ENCODE assay signal across 13 cellular contexts in the genomic region with DNA sequence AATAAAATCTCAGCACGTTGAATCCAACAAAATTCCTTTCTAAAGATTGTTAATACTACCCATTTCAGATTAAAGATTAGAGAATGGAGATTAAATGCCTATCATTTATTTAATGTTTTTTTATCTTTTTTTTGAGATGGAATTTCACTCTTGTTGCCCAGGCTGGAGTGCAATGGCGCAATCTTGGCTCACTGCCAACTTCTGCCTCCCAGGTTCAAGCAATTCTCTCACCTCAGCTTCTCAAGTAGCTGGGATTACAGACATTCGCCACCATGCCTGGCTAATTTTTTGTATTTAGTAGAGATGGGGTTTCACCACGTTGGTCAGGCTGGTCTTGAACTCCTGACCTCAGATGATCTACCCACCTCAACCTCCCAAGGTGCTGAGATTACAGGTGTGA. TPM values are rescaled to one million over a fixed set of nuclear protein-coding genes. Genes with fewer than 3 reads are reported as not detected.
A peak's percentile ranks its signal among the peaks of the same experiment; 100 is the strongest.
DNase-seq lines count a peak whose midpoint lies in the region; ATAC-seq, FAIRE-seq and TF ChIP-seq lines count a peak whose summit lies in the region.
"Not testable (repeated sequence)": the region's sequence is repeated elsewhere in the genome, so short reads cannot be mapped to it uniquely, and the experiment has no call there.
"Had no signal": no experiment of that assay in that cellular context is flagged by ENCODE, and none has a peak within 500 bp of the region (broad histone marks: within the 10 kb centered on the region; RNA-seq: fewer than 3 reads in every experiment).

No MANE protein-coding gene starts in this region.

- H3K36me3 Mint-ChIP-seq in CD4-positive, alpha-beta T cell (ENCODE audit: low read depth); activated T-helper 17 cell treated with anti-CD3 and anti-CD28 coated beads, Interleukin-2, amount 50 U/mL, for 72 hours (ENCODE audit: low read depth); MCF 10A (ENCODE audit: insufficient read depth, unreplicated experiment): not testable (repeated sequence)

- not testable (repeated sequence) for FAIRE-seq in HepG2 (lab: Jason Lieb, UNC)

- H3K4me1 ChIP-seq in SK-N-SH (ENCODE audit: control insufficient read depth in 1 of 2, insufficient read depth in 2 of 2, low read depth in 1 of 2, low read length in 1 of 2); HepG2 (ENCODE audit: insufficient read depth, low read length): not testable (repeated sequence)

- WGBS in SK-N-SH (ENCODE audit: low lambda C conversion rate), result 55% methylated on average over 4 of the region's 4 CpGs
- 10% methylated on average over 4 of the region's 4 CpGs for WGBS in HepG2 (ENCODE audit: low lambda C conversion rate)

- not testable (repeated sequence) for TF ChIP-seq POLR2A in NB4 (IDR thresholded peaks at IDR 0.05; ENCODE audit: extremely low read depth, insufficient read length); HepG2 (IDR thresholded peaks at IDR 0.05; ENCODE audit: insufficient read depth in 1 of 2, low read depth in 2 of 2, low read length in 2 of 2)

- H3K9me3 Mint-ChIP-seq in CD4-positive, alpha-beta T cell; activated T-helper 17 cell treated with anti-CD3 and anti-CD28 coated beads, Interleukin-2, amount 50 U/mL, for 72 hours; MCF 10A (ENCODE audit: unreplicated experiment): not testable (repeated sequence)

- POLR2A ChIA-PET in CD4-positive, alpha-beta T cell (lab: Charles Lee); SK-N-SH (lab: Yijun Ruan, JAX); MCF 10A (lab: Yijun Ruan, JAX); HepG2 (lab: Yijun Ruan, JAX): not testable (repeated sequence)

- H4K20me1 ChIP-seq in SK-N-SH (ENCODE audit: insufficient read depth); HepG2 (ENCODE audit: insufficient read depth, low read length): not testable (repeated sequence)

- not testable (repeated sequence) for H3K36me3 ChIP-seq in SK-N-SH (replicated peaks in 1 of 2; ENCODE audit: control insufficient read depth in 1 of 2, insufficient read depth in 2 of 2, low read length in 1 of 2); HepG2 (replicated peaks in 1 of 2; ENCODE audit: control insufficient read depth in 1 of 2, insufficient read depth in 2 of 2, low read length in 2 of 2)

- H3K27ac ChIP-seq in CD4-positive, alpha-beta T cell (ENCODE audit: low read depth, low read length); SK-N-SH (ENCODE audit: low read depth in 2 of 2, low read length in 1 of 2); HepG2 (ENCODE audit: extremely low read length, insufficient read depth, low read length): not testable (repeated sequence)

- H3K4me3 Mint-ChIP-seq in CD4-positive, alpha-beta T cell, result peak overlapping the region; percentile 36
- H3K4me3 Mint-ChIP-seq in activated T-helper 17 cell treated with anti-CD3 and anti-CD28 coated beads, Interleukin-2, amount 50 U/mL, for 72 hours, result peak overlapping the region; percentile 71
- not testable (repeated sequence) for H3K4me3 Mint-ChIP-seq in MCF 10A (ENCODE audit: unreplicated experiment)

- peak overlapping the region; percentile 60 for H3K27ac Mint-ChIP-seq in CD4-positive, alpha-beta T cell
- H3K27ac Mint-ChIP-seq in activated T-helper 17 cell treated with anti-CD3 and anti-CD28 coated beads, Interleukin-2, amount 50 U/mL, for 72 hours, result peak overlapping the region; percentile 83
- H3K27ac Mint-ChIP-seq in MCF 10A (ENCODE audit: low read depth, unreplicated experiment), result not testable (repeated sequence)

- peaks cover 27% of the 10 kb centered on the region for H3K4me1 Mint-ChIP-seq in CD4-positive, alpha-beta T cell (ENCODE audit: low read depth)
- H3K4me1 Mint-ChIP-seq in activated T-helper 17 cell treated with anti-CD3 and anti-CD28 coated beads, Interleukin-2, amount 50 U/mL, for 72 hours, result peaks cover 12% of the 10 kb centered on the region
- not testable (repeated sequence) for H3K4me1 Mint-ChIP-seq in MCF 10A (ENCODE audit: insufficient read depth, unreplicated experiment)

- in situ Hi-C loops in HepG2 (cut with HindIII; ENCODE audit: extremely low pct_ligation_motif_present, low pct_unique_long_range_greater_than_20kb), result not testable (repeated sequence)

- intact Hi-C loops in CD4-positive, alpha-beta T cell (cut with DNase I, micrococcal nuclease); MCF 10A (cut with micrococcal nuclease); HepG2 (cut with micrococcal nuclease; ENCODE audit: unreplicated experiment): not testable (repeated sequence)

- not testable (repeated sequence) for DNase-seq in CD4-positive, alpha-beta T cell; SK-N-SH; HepG2 (ENCODE audit: low spot score)
- DNase-seq in HT-29 (ENCODE audit: low spot score), result peak; percentile 12
- peak; percentile 17 for DNase-seq in NB4 (ENCODE audit: low read depth)
- DNase-seq in NCI-H748 (lab: John Stamatoyannopoulos, UW; ENCODE audit: unreplicated experiment), result peak; percentile 9
- peak; percentile 61 for DNase-seq in MCF 10A (ENCODE audit: unreplicated experiment)

- not testable (repeated sequence) for H3K9ac ChIP-seq in SK-N-SH; HepG2 (ENCODE audit: insufficient read depth, low read depth, low read length)

- not testable (repeated sequence) for TF ChIP-seq RAD21 in SK-N-SH (IDR thresholded peaks at IDR 0.05; ENCODE audit: low read length); HepG2 (CRISPR knock-in tag; IDR thresholded peaks at IDR 0.05)

- H3K4me3 ChIP-seq in NB4 (ENCODE audit: low read depth, low read length); SK-N-SH (ENCODE audit: low read depth in 2 of 2, low read length in 1 of 2); HepG2 (replicated peaks in 1 of 3; ENCODE audit: insufficient read depth in 1 of 3, low read depth in 2 of 3, low read length in 3 of 3): not testable (repeated sequence)

- TF ChIP-seq CTCF in CD4-positive, alpha-beta T cell (IDR thresholded peaks at IDR 0.05); NB4 (IDR thresholded peaks at IDR 0.05; ENCODE audit: low read depth, low read length); SK-N-SH (IDR thresholded peaks at IDR 0.05); MCF 10A (IDR thresholded peaks at IDR 0.05; ENCODE audit: unreplicated experiment); HepG2 (CRISPR knock-in tag; IDR thresholded peaks at IDR 0.05): not testable (repeated sequence)

- not testable (repeated sequence) for H3K4me2 ChIP-seq in SK-N-SH; HepG2 (ENCODE audit: low read depth, low read length)

- not testable (repeated sequence) for H3K9me2 ChIP-seq in SK-N-SH

- TF ChIP-seq EP300 in SK-N-SH (IDR thresholded peaks at IDR 0.05; ENCODE audit: borderline replicate concordance in 1 of 2, low read depth in 1 of 2, low read length in 1 of 2); HepG2 (IDR thresholded peaks at IDR 0.05; ENCODE audit: low read depth in 2 of 2, low read length in 2 of 2); HepG2 (CRISPR knock-in tag; IDR thresholded peaks at IDR 0.05; ENCODE audit: borderline replicate concordance): not testable (repeated sequence)

- CTCF ChIA-PET in CD4-positive, alpha-beta T cell (lab: Charles Lee); SK-N-SH (lab: Yijun Ruan, JAX); HepG2 (lab: Yijun Ruan, JAX; ENCODE audit: low intra/inter-chr PET ratio, low total read pairs): not testable (repeated sequence)
- CTCF ChIA-PET in MCF 10A (lab: Yijun Ruan, JAX), result interaction anchor here (0.6 kb wide), 1 partner anchor 541 kb away, joined by 4 read pairs; no protein-coding TSS in a partner anchor

- not testable (repeated sequence) for H3K9me3 ChIP-seq in CD4-positive, alpha-beta T cell (ENCODE audit: control insufficient read depth, low read length); SK-N-SH; HepG2 (ENCODE audit: low read length)

- not testable (repeated sequence) for H2AFZ ChIP-seq in SK-N-SH (ENCODE audit: low read depth); HepG2 (ENCODE audit: low read length)

- not testable (repeated sequence) for BruUV-seq in MCF 10A (replicated peaks; lab: Mats Ljungman, UMichigan); HepG2 (replicated peaks; lab: Mats Ljungman, UMichigan)

- not testable (repeated sequence) for H3K27me3 Mint-ChIP-seq in CD4-positive, alpha-beta T cell; activated T-helper 17 cell treated with anti-CD3 and anti-CD28 coated beads, Interleukin-2, amount 50 U/mL, for 72 hours; MCF 10A (ENCODE audit: insufficient read depth, unreplicated experiment)

- ATAC-seq in CD4-positive, alpha-beta T cell (ENCODE audit: poor library complexity); activated T-helper 17 cell treated with anti-CD3 and anti-CD28 coated beads, Interleukin-2, amount 50 U/mL, for 72 hours (replicated peaks); HepG2: not testable (repeated sequence)

- H3K79me2 ChIP-seq in SK-N-SH (ENCODE audit: insufficient read depth); HepG2 (ENCODE audit: insufficient read depth, low read length): not testable (repeated sequence)

- not testable (repeated sequence) for H3K27me3 ChIP-seq in CD4-positive, alpha-beta T cell (ENCODE audit: control insufficient read depth, insufficient read depth, low read length); SK-N-SH (ENCODE audit: insufficient read depth); HepG2 (ENCODE audit: control insufficient read depth in 1 of 2, insufficient read depth in 2 of 2, low read length in 2 of 2)

- H3F3A ChIP-seq in SK-N-SH (replicated peaks; ENCODE audit: insufficient read depth), result not testable (repeated sequence)

RNA-seq across cellular contexts. Expression of a gene that starts 2.4 kb away (rescaled TPM):
- 1 to 10 TPM; 2.2 to 2.5 TPM for total RNA-seq in CD4-positive, alpha-beta T cell
- not detected in 2 replicates for total RNA-seq in HT-29 (2014; rRNA removed; shearing (Covaris generic))
- polyA plus RNA-seq in SK-N-SH (2012; rRNA removed) (not detected in 2 replicates), HepG2 (2011; rRNA removed) (not detected in 2 replicates)
- polyA plus RNA-seq in SK-N-SH (2012; cell fraction: cytosol; rRNA removed), result not detected in 2 replicates
- not detected in 2 replicates for polyA plus RNA-seq in SK-N-SH (2012; cell fraction: nucleus; rRNA removed)
- total RNA-seq in activated T-helper 17 cell treated with anti-CD3 and anti-CD28 coated beads, Interleukin-2, amount 50 U/mL, for 72 hours, result under 1 TPM; 0.90 to 0.97 TPM
- total RNA-seq in MCF 10A (2022) (not detected in 2 replicates), HepG2 (2016; rRNA removed; fragmentation: Illumina TruSeq; extraction: Trizol) (not detected in 2 replicates)
- not detected in 2 replicates for total RNA-seq in HepG2 (2016; cell fraction: cytosol; rRNA removed; fragmentation: Illumina TruSeq; extraction: Trizol; ENCODE audit: low read depth)
- total RNA-seq in HepG2 (2016; cell fraction: insoluble cytoplasmic fraction; rRNA removed; fragmentation: Illumina TruSeq; extraction: Trizol), result not detected in 2 replicates
- not detected in 2 replicates for total RNA-seq in HepG2 (2016; cell fraction: membrane; rRNA removed; fragmentation: Illumina TruSeq; extraction: Trizol)
- not detected in 2 replicates for total RNA-seq in HepG2 (2016; cell fraction: nucleus; rRNA removed; fragmentation: Illumina TruSeq; extraction: Trizol)
- polyA plus RNA-seq in HepG2 (2011; cell fraction: cytosol; rRNA removed), result not detected in 2 replicates
- not detected in 2 replicates for polyA plus RNA-seq in HepG2 (2011; cell fraction: nucleus; rRNA removed)
- polyA plus RNA-seq in HepG2 (2012), result not detected in 2 replicates
- polyA plus RNA-seq in HepG2 (2016; cell fraction: cytosol; fragmentation: Illumina TruSeq; extraction: Trizol; ENCODE audit: low read depth), result not detected in 2 replicates
- polyA plus RNA-seq in HepG2 (2016; cell fraction: insoluble cytoplasmic fraction; fragmentation: Illumina TruSeq; extraction: Trizol; ENCODE audit: low read depth), result not detected in 2 replicates
- polyA plus RNA-seq in HepG2 (2016; cell fraction: membrane; fragmentation: Illumina TruSeq; extraction: Trizol; ENCODE audit: low read depth), result not detected in 2 replicates
- not detected in 2 replicates for polyA plus RNA-seq in HepG2 (2016; cell fraction: nucleus; fragmentation: Illumina TruSeq; extraction: Trizol; ENCODE audit: insufficient read depth, low read depth)
- not detected in 2 replicates for polyA minus RNA-seq in HepG2 (2011; rRNA and poly(A)+ RNA removed; ENCODE audit: low replicate concordance)
- not detected in 2 replicates for polyA minus RNA-seq in HepG2 (2011; cell fraction: cytosol; rRNA and poly(A)+ RNA removed)
- not detected in 2 replicates for polyA minus RNA-seq in HepG2 (2011; cell fraction: nucleus; rRNA and poly(A)+ RNA removed)
- total RNA-seq: A673, Daoy, H4 had no signal

RNA-seq across cellular contexts. Expression of a gene that starts 22.5 kb away (rescaled TPM):
- under 1 TPM; 0.38 to 0.50 TPM for total RNA-seq in CD4-positive, alpha-beta T cell
- not detected in 2 replicates for total RNA-seq in HT-29 (2014; rRNA removed; shearing (Covaris generic))
- polyA plus RNA-seq in SK-N-SH (2012; rRNA removed), result not detected in 2 replicates
- not detected in 2 replicates for polyA plus RNA-seq in SK-N-SH (2012; cell fraction: cytosol; rRNA removed)
- polyA plus RNA-seq in SK-N-SH (2012; cell fraction: nucleus; rRNA removed), result not detected in 2 replicates
- total RNA-seq in activated T-helper 17 cell treated with anti-CD3 and anti-CD28 coated beads, Interleukin-2, amount 50 U/mL, for 72 hours, result 1 to 10 TPM in 1 of 2 donors, under 1 TPM in 1; 0.26 to 1.0 TPM
- not detected in 2 replicates for total RNA-seq in MCF 10A (2022)
- total RNA-seq in HepG2 (2016; rRNA removed; fragmentation: Illumina TruSeq; extraction: Trizol), result not detected in 2 replicates
- not detected in 2 replicates for total RNA-seq in HepG2 (2016; cell fraction: cytosol; rRNA removed; fragmentation: Illumina TruSeq; extraction: Trizol; ENCODE audit: low read depth)
- not detected in 2 replicates for total RNA-seq in HepG2 (2016; cell fraction: insoluble cytoplasmic fraction; rRNA removed; fragmentation: Illumina TruSeq; extraction: Trizol)
- total RNA-seq in HepG2 (2016; cell fraction: membrane; rRNA removed; fragmentation: Illumina TruSeq; extraction: Trizol), result not detected in 2 replicates
- not detected in 2 replicates for total RNA-seq in HepG2 (2016; cell fraction: nucleus; rRNA removed; fragmentation: Illumina TruSeq; extraction: Trizol)
- not detected in 2 replicates for polyA plus RNA-seq in HepG2 (2011; rRNA removed)
- polyA plus RNA-seq in HepG2 (2011; cell fraction: cytosol; rRNA removed), result not detected in 2 replicates
- polyA plus RNA-seq in HepG2 (2011; cell fraction: nucleus; rRNA removed), result not detected in 2 replicates
- not detected in 2 replicates for polyA plus RNA-seq in HepG2 (2012)
- not detected in 2 replicates for polyA plus RNA-seq in HepG2 (2016; cell fraction: cytosol; fragmentation: Illumina TruSeq; extraction: Trizol; ENCODE audit: low read depth)
- not detected in 2 replicates for polyA plus RNA-seq in HepG2 (2016; cell fraction: insoluble cytoplasmic fraction; fragmentation: Illumina TruSeq; extraction: Trizol; ENCODE audit: low read depth)
- polyA plus RNA-seq in HepG2 (2016; cell fraction: membrane; fragmentation: Illumina TruSeq; extraction: Trizol; ENCODE audit: low read depth), result not detected in 2 replicates
- polyA plus RNA-seq in HepG2 (2016; cell fraction: nucleus; fragmentation: Illumina TruSeq; extraction: Trizol; ENCODE audit: insufficient read depth, low read depth), result not detected in 2 replicates
- not detected in 2 replicates for polyA minus RNA-seq in HepG2 (2011; rRNA and poly(A)+ RNA removed; ENCODE audit: low replicate concordance)
- not detected in 2 replicates for polyA minus RNA-seq in HepG2 (2011; cell fraction: cytosol; rRNA and poly(A)+ RNA removed)
- not detected in 2 replicates for polyA minus RNA-seq in HepG2 (2011; cell fraction: nucleus; rRNA and poly(A)+ RNA removed)
- total RNA-seq: A673, Daoy, H4 had no signal
- polyA plus RNA-seq: BJ, CD14-positive monocyte had no signal

RNA-seq across cellular contexts. Expression of a gene that starts 29.7 kb away (rescaled TPM):
- not detected for total RNA-seq in CD4-positive, alpha-beta T cell
- not detected in 2 replicates for total RNA-seq in HT-29 (2014; rRNA removed; shearing (Covaris generic))
- polyA plus RNA-seq in SK-N-SH (2012; rRNA removed), result not detected in 2 replicates
- not detected in 2 replicates for polyA plus RNA-seq in SK-N-SH (2012; cell fraction: cytosol; rRNA removed)
- polyA plus RNA-seq in SK-N-SH (2012; cell fraction: nucleus; rRNA removed), result 0.05 and 0.33 TPM in 2 replicates
- not detected for total RNA-seq in activated T-helper 17 cell treated with anti-CD3 and anti-CD28 coated beads, Interleukin-2, amount 50 U/mL, for 72 hours
- not detected in 2 replicates for total RNA-seq in MCF 10A (2022)
- total RNA-seq in HepG2 (2016; rRNA removed; fragmentation: Illumina TruSeq; extraction: Trizol), result not detected in 2 replicates
- total RNA-seq in HepG2 (2016; cell fraction: cytosol; rRNA removed; fragmentation: Illumina TruSeq; extraction: Trizol; ENCODE audit: low read depth), result not detected in 2 replicates
- total RNA-seq in HepG2 (2016; cell fraction: insoluble cytoplasmic fraction; rRNA removed; fragmentation: Illumina TruSeq; extraction: Trizol), result not detected in 2 replicates
- total RNA-seq in HepG2 (2016; cell fraction: membrane; rRNA removed; fragmentation: Illumina TruSeq; extraction: Trizol), result not detected in 2 replicates
- not detected in 2 replicates for total RNA-seq in HepG2 (2016; cell fraction: nucleus; rRNA removed; fragmentation: Illumina TruSeq; extraction: Trizol)
- polyA plus RNA-seq in HepG2 (2011; rRNA removed), result not detected in 2 replicates
- polyA plus RNA-seq in HepG2 (2011; cell fraction: cytosol; rRNA removed), result not detected in 2 replicates
- polyA plus RNA-seq in HepG2 (2011; cell fraction: nucleus; rRNA removed), result not detected in 2 replicates
- not detected in 2 replicates for polyA plus RNA-seq in HepG2 (2012)
- polyA plus RNA-seq in HepG2 (2016; cell fraction: cytosol; fragmentation: Illumina TruSeq; extraction: Trizol; ENCODE audit: low read depth), result not detected in 2 replicates
- polyA plus RNA-seq in HepG2 (2016; cell fraction: insoluble cytoplasmic fraction; fragmentation: Illumina TruSeq; extraction: Trizol; ENCODE audit: low read depth), result not detected in 2 replicates
- polyA plus RNA-seq in HepG2 (2016; cell fraction: membrane; fragmentation: Illumina TruSeq; extraction: Trizol; ENCODE audit: low read depth), result not detected in 2 replicates
- polyA plus RNA-seq in HepG2 (2016; cell fraction: nucleus; fragmentation: Illumina TruSeq; extraction: Trizol; ENCODE audit: insufficient read depth, low read depth), result not detected in 2 replicates
- not detected in 2 replicates for polyA minus RNA-seq in HepG2 (2011; rRNA and poly(A)+ RNA removed; ENCODE audit: low replicate concordance)
- polyA minus RNA-seq in HepG2 (2011; cell fraction: cytosol; rRNA and poly(A)+ RNA removed), result not detected in 2 replicates
- polyA minus RNA-seq in HepG2 (2011; cell fraction: nucleus; rRNA and poly(A)+ RNA removed), result not detected in 2 replicates
- total RNA-seq: A673, Daoy, H4 had no signal
- polyA plus RNA-seq: BJ, CD14-positive monocyte had no signal

RNA-seq across cellular contexts. Expression of a gene that starts 38.1 kb away (rescaled TPM):
- total RNA-seq in CD4-positive, alpha-beta T cell, result not detected
- total RNA-seq in HT-29 (2014; rRNA removed; shearing (Covaris generic)), result not detected in 2 replicates
- polyA plus RNA-seq in SK-N-SH (2012; rRNA removed), result not detected in 2 replicates
- not detected in 2 replicates for polyA plus RNA-seq in SK-N-SH (2012; cell fraction: cytosol; rRNA removed)
- polyA plus RNA-seq in SK-N-SH (2012; cell fraction: nucleus; rRNA removed), result not detected in 2 replicates
- total RNA-seq in activated T-helper 17 cell treated with anti-CD3 and anti-CD28 coated beads, Interleukin-2, amount 50 U/mL, for 72 hours, result not detected
- total RNA-seq in MCF 10A (2022), result not detected in 2 replicates
- total RNA-seq in HepG2 (2016; rRNA removed; fragmentation: Illumina TruSeq; extraction: Trizol), result not detected in 2 replicates
- not detected in 2 replicates for total RNA-seq in HepG2 (2016; cell fraction: cytosol; rRNA removed; fragmentation: Illumina TruSeq; extraction: Trizol; ENCODE audit: low read depth)
- total RNA-seq in HepG2 (2016; cell fraction: insoluble cytoplasmic fraction; rRNA removed; fragmentation: Illumina TruSeq; extraction: Trizol), result not detected in 2 replicates
- not detected in 2 replicates for total RNA-seq in HepG2 (2016; cell fraction: membrane; rRNA removed; fragmentation: Illumina TruSeq; extraction: Trizol)
- total RNA-seq in HepG2 (2016; cell fraction: nucleus; rRNA removed; fragmentation: Illumina TruSeq; extraction: Trizol), result not detected in 2 replicates
- polyA plus RNA-seq in HepG2 (2011; rRNA removed), result not detected in 2 replicates
- not detected in 2 replicates for polyA plus RNA-seq in HepG2 (2011; cell fraction: cytosol; rRNA removed)
- not detected in 2 replicates for polyA plus RNA-seq in HepG2 (2011; cell fraction: nucleus; rRNA removed)
- not detected in 2 replicates for polyA plus RNA-seq in HepG2 (2012)
- polyA plus RNA-seq in HepG2 (2016; cell fraction: cytosol; fragmentation: Illumina TruSeq; extraction: Trizol; ENCODE audit: low read depth), result not detected in 2 replicates
- polyA plus RNA-seq in HepG2 (2016; cell fraction: insoluble cytoplasmic fraction; fragmentation: Illumina TruSeq; extraction: Trizol; ENCODE audit: low read depth), result not detected in 2 replicates
- polyA plus RNA-seq in HepG2 (2016; cell fraction: membrane; fragmentation: Illumina TruSeq; extraction: Trizol; ENCODE audit: low read depth), result not detected in 2 replicates
- not detected in 2 replicates for polyA plus RNA-seq in HepG2 (2016; cell fraction: nucleus; fragmentation: Illumina TruSeq; extraction: Trizol; ENCODE audit: insufficient read depth, low read depth)
- polyA minus RNA-seq in HepG2 (2011; rRNA and poly(A)+ RNA removed; ENCODE audit: low replicate concordance), result not detected in 2 replicates
- polyA minus RNA-seq in HepG2 (2011; cell fraction: cytosol; rRNA and poly(A)+ RNA removed), result not detected in 2 replicates
- not detected in 2 replicates for polyA minus RNA-seq in HepG2 (2011; cell fraction: nucleus; rRNA and poly(A)+ RNA removed)
- total RNA-seq: A673, Daoy, H4 had no signal
- polyA plus RNA-seq: BJ, CD14-positive monocyte had no signal

RNA-seq across cellular contexts. Expression of a gene that starts 59.9 kb away (rescaled TPM):
- 10 to 100 TPM; 11.0 to 11.9 TPM for total RNA-seq in CD4-positive, alpha-beta T cell
- total RNA-seq in HT-29 (2014; rRNA removed; shearing (Covaris generic)), result 20.0 and 21.4 TPM in 2 replicates
- 0.02 TPM in 1 of 2 replicates, not detected in the other for polyA plus RNA-seq in SK-N-SH (2012; rRNA removed)
- polyA plus RNA-seq in SK-N-SH (2012; cell fraction: cytosol; rRNA removed), result not detected in 2 replicates
- polyA plus RNA-seq in SK-N-SH (2012; cell fraction: nucleus; rRNA removed), result 0.02 TPM in 1 of 2 replicates, not detected in the other
- 10 to 100 TPM; 37.5 to 56.0 TPM for total RNA-seq in activated T-helper 17 cell treated with anti-CD3 and anti-CD28 coated beads, Interleukin-2, amount 50 U/mL, for 72 hours
- 11.6 and 14.1 TPM in 2 replicates for total RNA-seq in MCF 10A (2022)
- total RNA-seq in HepG2 (2016; rRNA removed; fragmentation: Illumina TruSeq; extraction: Trizol), result 0.07 TPM in 1 of 2 replicates, not detected in the other
- not detected in 2 replicates for total RNA-seq in HepG2 (2016; cell fraction: cytosol; rRNA removed; fragmentation: Illumina TruSeq; extraction: Trizol; ENCODE audit: low read depth)
- 0.04 TPM in 1 of 2 replicates, not detected in the other for total RNA-seq in HepG2 (2016; cell fraction: insoluble cytoplasmic fraction; rRNA removed; fragmentation: Illumina TruSeq; extraction: Trizol)
- total RNA-seq in HepG2 (2016; cell fraction: membrane; rRNA removed; fragmentation: Illumina TruSeq; extraction: Trizol), result not detected in 2 replicates
- 0.09 TPM in 1 of 2 replicates, not detected in the other for total RNA-seq in HepG2 (2016; cell fraction: nucleus; rRNA removed; fragmentation: Illumina TruSeq; extraction: Trizol)
- polyA plus RNA-seq in HepG2 (2011; rRNA removed), result 0.03 and 0.04 TPM in 2 replicates
- not detected in 2 replicates for polyA plus RNA-seq in HepG2 (2011; cell fraction: cytosol; rRNA removed)
- 0.05 and 0.06 TPM in 2 replicates for polyA plus RNA-seq in HepG2 (2011; cell fraction: nucleus; rRNA removed)
- polyA plus RNA-seq in HepG2 (2012), result 0.05 TPM in 1 of 2 replicates, not detected in the other
- polyA plus RNA-seq in HepG2 (2016; cell fraction: cytosol; fragmentation: Illumina TruSeq; extraction: Trizol; ENCODE audit: low read depth), result not detected in 2 replicates
- polyA plus RNA-seq in HepG2 (2016; cell fraction: insoluble cytoplasmic fraction; fragmentation: Illumina TruSeq; extraction: Trizol; ENCODE audit: low read depth), result 0.30 TPM in 1 of 2 replicates, not detected in the other
- polyA plus RNA-seq in HepG2 (2016; cell fraction: membrane; fragmentation: Illumina TruSeq; extraction: Trizol; ENCODE audit: low read depth), result not detected in 2 replicates
- not detected in 2 replicates for polyA plus RNA-seq in HepG2 (2016; cell fraction: nucleus; fragmentation: Illumina TruSeq; extraction: Trizol; ENCODE audit: insufficient read depth, low read depth)
- 5.8 TPM in 1 of 2 replicates, not detected in the other for polyA minus RNA-seq in HepG2 (2011; rRNA and poly(A)+ RNA removed; ENCODE audit: low replicate concordance)
- not detected in 2 replicates for polyA minus RNA-seq in HepG2 (2011; cell fraction: cytosol; rRNA and poly(A)+ RNA removed)
- polyA minus RNA-seq in HepG2 (2011; cell fraction: nucleus; rRNA and poly(A)+ RNA removed), result not detected in 2 replicates
- total RNA-seq: H4 had no signal
